ENCODE assay signal across 1 cellular context in the genomic region with DNA sequence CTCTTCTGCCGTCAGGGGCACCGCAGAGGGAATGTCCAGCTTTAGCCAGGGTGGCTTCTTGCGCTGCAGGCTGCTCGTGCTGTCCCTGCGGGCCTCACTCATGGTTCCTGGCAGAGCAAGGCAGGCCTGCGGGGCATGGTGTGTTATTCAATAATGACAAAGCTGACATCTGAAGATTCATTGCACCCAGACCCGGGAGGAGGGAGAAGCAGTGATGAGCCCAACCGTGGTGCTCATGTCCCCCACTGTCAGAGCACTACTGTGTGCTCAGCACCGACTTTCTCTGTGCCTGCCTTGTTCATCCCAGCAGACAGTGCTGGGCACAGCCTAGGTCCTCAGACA.
TF ChIP-seq lines count a peak whose summit lies in the region.

No MANE protein-coding gene starts in this region.

TF ChIP-seq in K562, 482 proteins besides CTCF, POLR2A, EP300 and RAD21:
- TF ChIP-seq, protein P1, sequence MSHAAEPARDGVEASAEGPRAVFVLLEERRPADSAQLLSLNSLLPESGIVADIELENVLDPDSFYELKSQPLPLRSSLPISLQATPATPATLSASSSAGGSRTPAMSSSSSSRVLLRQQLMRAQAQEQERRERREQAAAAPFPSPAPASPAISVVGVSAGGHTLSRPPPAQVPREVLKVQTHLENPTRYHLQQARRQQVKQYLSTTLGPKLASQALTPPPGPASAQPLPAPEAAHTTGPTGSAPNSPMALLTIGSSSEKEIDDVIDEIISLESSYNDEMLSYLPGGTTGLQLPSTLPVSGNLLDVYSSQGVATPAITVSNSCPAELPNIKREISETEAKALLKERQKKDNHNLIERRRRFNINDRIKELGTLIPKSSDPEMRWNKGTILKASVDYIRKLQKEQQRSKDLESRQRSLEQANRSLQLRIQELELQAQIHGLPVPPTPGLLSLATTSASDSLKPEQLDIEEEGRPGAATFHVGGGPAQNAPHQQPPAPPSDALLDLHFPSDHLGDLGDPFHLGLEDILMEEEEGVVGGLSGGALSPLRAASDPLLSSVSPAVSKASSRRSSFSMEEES (CRISPR knock-in tag; IDR thresholded peaks at IDR 0.05): no peak
- TF ChIP-seq TCF3 (CRISPR knock-in tag; IDR thresholded peaks at IDR 0.05): no peak
- TF ChIP-seq NONO (IDR thresholded peaks at IDR 0.05; ENCODE audit: low read depth in 2 of 2, low read length in 1 of 2): no peak
- no peak for TF ChIP-seq COPS2 (conservative IDR thresholded peaks at IDR 0.05)
- TF ChIP-seq NR2C2 (CRISPR knock-in tag; IDR thresholded peaks at IDR 0.05): no peak
- no peak for TF ChIP-seq NR2C2 (tag; IDR thresholded peaks at IDR 0.05)
- TF ChIP-seq MTF1 (CRISPR knock-in tag; IDR thresholded peaks at IDR 0.05; ENCODE audit: borderline replicate concordance): no peak
- TF ChIP-seq ZNF707 (CRISPR knock-in tag; conservative IDR thresholded peaks at IDR 0.05): no peak
- TF ChIP-seq ZC3H8 (IDR thresholded peaks at IDR 0.05): no peak
- no peak for TF ChIP-seq FOXP1 (CRISPR knock-in tag; IDR thresholded peaks at IDR 0.05)
- TF ChIP-seq, protein P2, sequence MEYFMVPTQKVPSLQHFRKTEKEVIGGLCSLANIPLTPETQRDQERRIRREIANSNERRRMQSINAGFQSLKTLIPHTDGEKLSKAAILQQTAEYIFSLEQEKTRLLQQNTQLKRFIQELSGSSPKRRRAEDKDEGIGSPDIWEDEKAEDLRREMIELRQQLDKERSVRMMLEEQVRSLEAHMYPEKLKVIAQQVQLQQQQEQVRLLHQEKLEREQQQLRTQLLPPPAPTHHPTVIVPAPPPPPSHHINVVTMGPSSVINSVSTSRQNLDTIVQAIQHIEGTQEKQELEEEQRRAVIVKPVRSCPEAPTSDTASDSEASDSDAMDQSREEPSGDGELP (CRISPR knock-in tag; IDR thresholded peaks at IDR 0.05; ENCODE audit: borderline replicate concordance): no peak
